1 cellular context compared by ENCODE assay signal in the genomic region with DNA sequence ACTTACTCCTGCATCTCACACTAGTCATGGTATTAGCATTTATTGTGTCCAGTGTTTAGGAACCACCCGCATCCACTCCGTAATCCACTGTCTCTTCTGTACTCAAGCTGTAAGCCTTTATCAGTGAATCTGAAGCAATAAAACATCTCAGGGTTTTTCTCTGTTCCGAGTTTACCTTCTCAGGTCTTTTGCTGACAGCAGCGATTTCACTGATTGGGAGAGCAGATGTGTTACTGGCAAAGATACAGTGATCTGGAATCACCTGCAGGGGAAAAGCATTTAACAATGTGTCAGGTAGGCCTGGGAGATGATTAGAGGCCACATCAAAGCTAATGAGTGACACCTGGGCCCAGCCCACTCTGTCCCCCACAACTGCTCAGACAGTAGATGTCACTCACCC.
TF ChIP-seq lines count a peak whose summit lies in the region.

No MANE protein-coding gene starts in this region.

TF ChIP-seq in IMR-90, 13 proteins besides CTCF, POLR2A, EP300 and RAD21:
- TF ChIP-seq RFX5 (IDR thresholded peaks at IDR 0.05; ENCODE audit: low read depth, low read length) (no peak), MAFK (IDR thresholded peaks at IDR 0.05; ENCODE audit: low read depth, low read length) (peak; percentile 85), MAZ (IDR thresholded peaks at IDR 0.05; ENCODE audit: borderline replicate concordance, low read depth, low read length) (no peak), CHD1 (IDR thresholded peaks at IDR 0.05; ENCODE audit: low read depth, low read length) (no peak)
